19 cellular contexts compared by ENCODE assay signal in the genomic region with DNA sequence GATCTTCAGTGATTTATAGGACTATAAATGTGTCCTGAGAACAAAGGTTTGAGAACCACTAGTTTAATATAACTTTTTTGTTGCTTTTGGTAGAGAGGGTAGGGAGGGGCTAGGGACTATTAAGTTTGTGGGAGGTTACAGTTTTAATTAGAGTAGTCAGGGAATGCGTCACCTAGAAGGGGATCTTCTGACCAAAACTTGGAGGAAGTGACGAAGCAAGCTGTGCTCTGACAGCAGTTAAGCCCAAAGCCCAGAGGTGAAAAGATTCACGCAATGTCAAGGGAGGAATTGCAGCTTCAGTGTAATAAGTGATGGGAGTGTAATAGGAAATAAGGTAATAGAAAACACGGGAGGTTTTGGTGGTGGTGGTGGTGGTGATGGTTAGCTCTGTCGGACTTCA. TPM values are rescaled to one million over a fixed set of nuclear protein-coding genes. Genes with fewer than 3 reads are reported as not detected.
DNase-seq lines count a peak whose midpoint lies in the region; ATAC-seq and TF ChIP-seq lines count a peak whose summit lies in the region.
"Had no signal": no experiment of that assay in that cellular context is flagged by ENCODE, and none has a peak within 500 bp of the region (broad histone marks: within the 10 kb centered on the region; RNA-seq: fewer than 3 reads in every experiment).

No MANE protein-coding gene starts in this region.

- no peak overlapping the region for H3K18ac ChIP-seq in mesendoderm (ENCODE audit: low read length)
- no peak overlapping the region for H3K18ac ChIP-seq in mesenchymal stem cell (ENCODE audit: low read depth in 1 of 2, low read length in 2 of 2)

- H3K9ac ChIP-seq in mesendoderm (ENCODE audit: low read length): no peak overlapping the region
- H3K9ac ChIP-seq in mesenchymal stem cell (ENCODE audit: low read length): no peak overlapping the region

- H3K23ac ChIP-seq in mesendoderm (ENCODE audit: low read length) (no peak overlapping the region), mesenchymal stem cell (ENCODE audit: low read length in 2 of 2) (no peak overlapping the region)

- ATAC-seq in GM21515 (IDR thresholded peaks at IDR 0.05; ENCODE audit: unreplicated experiment): no peak
- ATAC-seq: GM23338 had no signal

- H4K8ac ChIP-seq in mesendoderm (ENCODE audit: low read depth, low read length) (no peak overlapping the region), mesenchymal stem cell (ENCODE audit: low read length) (no peak overlapping the region)

- H3K27me3 ChIP-seq in mesendoderm (ENCODE audit: insufficient read depth, low read length, poor library complexity): no peaks in the 10 kb centered on the region
- no peaks in the 10 kb centered on the region for H3K27me3 ChIP-seq in mesenchymal stem cell (ENCODE audit: control insufficient read depth in 1 of 2, insufficient read depth in 1 of 2, low read length in 2 of 2)

- no peak overlapping the region for H2BK120ac ChIP-seq in mesendoderm (ENCODE audit: low read depth, low read length)
- H2BK120ac ChIP-seq in mesenchymal stem cell (ENCODE audit: low read depth, low read length): no peak overlapping the region

- no peak overlapping the region for H4K91ac ChIP-seq in mesenchymal stem cell (ENCODE audit: low read length)

- H3K79me1 ChIP-seq in mesendoderm (ENCODE audit: low read length) (no peaks in the 10 kb centered on the region), mesenchymal stem cell (replicated peaks; ENCODE audit: low read length, poor library complexity, severe bottlenecking) (no peaks in the 10 kb centered on the region)

- H2AFZ ChIP-seq in mesenchymal stem cell (ENCODE audit: low read depth, low read length): no peak overlapping the region
- H2AFZ ChIP-seq: GM23338 had no signal

- no peaks in the 10 kb centered on the region for H3K79me2 ChIP-seq in mesendoderm (ENCODE audit: control insufficient read depth, insufficient read depth, low read length)

- H3K27ac ChIP-seq in mesendoderm (ENCODE audit: low read depth, low read length) (no peak overlapping the region), mesenchymal stem cell (ENCODE audit: low read length, poor library complexity, severe bottlenecking) (no peak overlapping the region)
- H3K27ac ChIP-seq: 22Rv1 had no signal

- H2BK15ac ChIP-seq in mesendoderm (replicated peaks; ENCODE audit: low read depth): no peak overlapping the region
- no peak overlapping the region for H2BK15ac ChIP-seq in mesenchymal stem cell (ENCODE audit: low read depth, poor library complexity, severe bottlenecking)

- H2BK12ac ChIP-seq in mesenchymal stem cell (ENCODE audit: low read length in 2 of 2): no peak overlapping the region

- H3K4ac ChIP-seq in mesendoderm (ENCODE audit: low read depth, low read length) (no peak overlapping the region), mesenchymal stem cell (ENCODE audit: low read depth in 1 of 2, low read length in 2 of 2) (no peak overlapping the region)

- no peaks in the 10 kb centered on the region for H3K4me1 ChIP-seq in mesendoderm (ENCODE audit: control insufficient read depth, low read depth, low read length)
- H3K4me1 ChIP-seq in mesenchymal stem cell (ENCODE audit: control insufficient read depth, insufficient read depth, low read depth, low read length): no peaks in the 10 kb centered on the region

- H2BK5ac ChIP-seq in mesendoderm (ENCODE audit: low read length) (no peak overlapping the region), mesenchymal stem cell (ENCODE audit: low read depth, low read length, poor library complexity, severe bottlenecking) (no peak overlapping the region)

- H3K4me2 ChIP-seq in mesendoderm (ENCODE audit: low read length): no peak overlapping the region
- no peak overlapping the region for H3K4me2 ChIP-seq in mesenchymal stem cell (ENCODE audit: low read length, poor library complexity, severe bottlenecking)
- H3K4me2 ChIP-seq: GM23338 had no signal

- WGBS in mesendoderm (ENCODE audit: extremely low coverage, insufficient coverage, low lambda C conversion rate): no CpG with 5 or more reads among the region's 5 CpGs
- 64% methylated on average over 4 of the region's 5 CpGs for WGBS in mesenchymal stem cell

- TF ChIP-seq CTCF in NB4 (IDR thresholded peaks at IDR 0.05; ENCODE audit: low read depth, low read length): no peak

- H2AK5ac ChIP-seq in mesendoderm (ENCODE audit: low read length): no peak overlapping the region
- H2AK5ac ChIP-seq in mesenchymal stem cell (ENCODE audit: low read length, severe bottlenecking): no peak overlapping the region

- DNase-seq in NOMO-1 treated with DMSO at 0.1 percent for 48 hours (lab: John Stamatoyannopoulos, UW; ENCODE audit: unreplicated experiment) (peak; percentile 18), NOMO-1 treated with dmso at 0.1 percent for 144 hours (lab: John Stamatoyannopoulos, UW; ENCODE audit: unreplicated experiment) (no peak), NB4 (ENCODE audit: low read depth) (peak; percentile 70), mesendoderm (peak; percentile 43), mesenchymal stem cell (no peak), dermis blood vessel endothelial cell (no peak)
- DNase-seq: C1 segment of cervical spinal cord; Calu3; CD4-positive, alpha-beta memory T cell; COR-L47; DMS53; DMS79 treated with DMSO at 0.1 percent for 48 hours; H7; HCEC 1CT had no signal

- no peak overlapping the region for H3K4me3 ChIP-seq in NB4 (ENCODE audit: low read depth, low read length)
- H3K4me3 ChIP-seq in mesendoderm (ENCODE audit: low read length): no peak overlapping the region
- H3K4me3 ChIP-seq in mesenchymal stem cell (ENCODE audit: insufficient read depth in 1 of 2, low read depth in 1 of 2, low read length in 2 of 2): no peak overlapping the region
- H3K4me3 ChIP-seq: GM23338 had no signal

- no peak overlapping the region for H4K5ac ChIP-seq in mesendoderm (ENCODE audit: low read length)

- TF ChIP-seq POLR2A in NB4 (IDR thresholded peaks at IDR 0.05; ENCODE audit: extremely low read depth, insufficient read length): no peak

- H3K36me3 ChIP-seq in mesendoderm (ENCODE audit: control insufficient read depth, insufficient read depth, low read length) (no peaks in the 10 kb centered on the region), mesenchymal stem cell (ENCODE audit: control insufficient read depth in 1 of 2, insufficient read depth in 2 of 2, low read depth in 1 of 2, low read length in 2 of 2) (no peaks in the 10 kb centered on the region)

- no peak overlapping the region for H3K14ac ChIP-seq in mesenchymal stem cell (ENCODE audit: low read length in 2 of 2)

- no peaks in the 10 kb centered on the region for H3K9me3 ChIP-seq in mesenchymal stem cell (ENCODE audit: control insufficient read depth, low read length)

- H3K56ac ChIP-seq in mesendoderm (ENCODE audit: low read length): no peak overlapping the region

RNA-seq across cellular contexts. Expression of a gene that starts 8.1 kb away (rescaled TPM):
- not detected for polyA plus RNA-seq in mesendoderm (2013, experiment 1 of 2)
- polyA plus RNA-seq in mesendoderm (2013, experiment 2 of 2): not detected
- polyA plus RNA-seq in mesenchymal stem cell (2013, experiment 1 of 2): not detected
- not detected for polyA plus RNA-seq in mesenchymal stem cell (2013, experiment 2 of 2)
- not detected in 2 replicates for total RNA-seq in dermis blood vessel endothelial cell
- total RNA-seq: Calu3, H7 had no signal
- polyA plus RNA-seq: AG04450, BJ, GM23338 had no signal

Comparison
In these comparisons a context has a peak if more than half of its experiments do, and no peak if none do; other contexts are left out.
1. DNase-seq: peak in NOMO-1 treated with DMSO at 0.1 percent for 48 hours (single experiment), NB4 (single experiment) and mesendoderm (single experiment); none in NOMO-1 treated with dmso at 0.1 percent for 144 hours (single experiment), mesenchymal stem cell (single experiment) and dermis blood vessel endothelial cell (single experiment).